In genomic region chr3:195208631-195209030, GRCh38 we compare ENCODE assay signal across 14 cellular contexts.
DNase-seq lines count a peak whose midpoint lies in the region; ATAC-seq lines count a peak whose summit lies in the region.
"Had no signal": no experiment of that assay in that cellular context is flagged by ENCODE, and none has a peak within 500 bp of the region (broad histone marks: within the 10 kb centered on the region; RNA-seq: fewer than 3 reads in every experiment).

No MANE protein-coding gene starts in this region.

- no peaks in the 10 kb centered on the region for H3K27me3 ChIP-seq in CD4-positive, CD25-positive, alpha-beta regulatory T cell (ENCODE audit: control insufficient read depth, insufficient read depth, low read length)
- H3K27me3 ChIP-seq in SJCRH30 (no peaks in the 10 kb centered on the region), layer of hippocampus (ENCODE audit: control insufficient read depth, insufficient read depth, low read length) (no peaks in the 10 kb centered on the region)
- H3K27me3 ChIP-seq: cardiac muscle cell had no signal

- H3K9me3 Mint-ChIP-seq in CD4-positive, CD25-positive, alpha-beta regulatory T cell: no peaks in the 10 kb centered on the region
- no peaks in the 10 kb centered on the region for H3K9me3 Mint-ChIP-seq in activated naive CD4-positive, alpha-beta T cell treated with anti-CD3 and anti-CD28 coated beads for 36 hours

- intact Hi-C loops in activated naive CD4-positive, alpha-beta T cell treated with anti-CD3 and anti-CD28 coated beads for 36 hours (cut with micrococcal nuclease): no loop called here

- H3K36me3 ChIP-seq in CD4-positive, CD25-positive, alpha-beta regulatory T cell (ENCODE audit: control insufficient read depth, insufficient read depth, low read length): no peaks in the 10 kb centered on the region
- H3K36me3 ChIP-seq in SJCRH30: no peaks in the 10 kb centered on the region
- H3K36me3 ChIP-seq: cardiac muscle cell had no signal

- CTCF ChIA-PET in activated naive CD4-positive, alpha-beta T cell treated with anti-CD3 and anti-CD28 coated beads for 36 hours (lab: Charles Lee): no interaction called here

- DNase-seq in CD4-positive, CD25-positive, alpha-beta regulatory T cell: no peak
- no peak for DNase-seq in SJCRH30
- DNase-seq in activated naive CD4-positive, alpha-beta T cell treated with anti-CD3 and anti-CD28 coated beads for 36 hours: no peak
- DNase-seq in dedifferentiated amniotic fluid mesenchymal stem cell (ENCODE audit: extremely low spot score): no peak
- DNase-seq in stimulated activated CD4-positive, alpha-beta T cell treated with anti-CD3 and anti-CD28 coated beads, Interleukin-1b, Interleukin-23, amount 100 ng/mL, for 48 hours: no peak
- DNase-seq: Caco-2, H7, KBM-7, kidney glomerular epithelial cell, NCI-H2081 treated with DMSO at 0.1 percent for 48 hours had no signal

- H3K4me3 Mint-ChIP-seq in CD4-positive, CD25-positive, alpha-beta regulatory T cell: no peak overlapping the region
- H3K4me3 Mint-ChIP-seq in activated naive CD4-positive, alpha-beta T cell treated with anti-CD3 and anti-CD28 coated beads for 36 hours: no peak overlapping the region

- ATAC-seq in CD4-positive, CD25-positive, alpha-beta regulatory T cell (ENCODE audit: low read depth in 2 of 2): no peak
- ATAC-seq in HG02678 (IDR thresholded peaks at IDR 0.05; ENCODE audit: unreplicated experiment): no peak

- no peaks in the 10 kb centered on the region for H3K9me3 ChIP-seq in CD4-positive, CD25-positive, alpha-beta regulatory T cell (ENCODE audit: control insufficient read depth in 2 of 2, low read length in 2 of 2)
- no peaks in the 10 kb centered on the region for H3K9me3 ChIP-seq in SJCRH30 (replicated peaks)
- H3K9me3 ChIP-seq: Caco-2 had no signal

- H3K27ac ChIP-seq in CD4-positive, CD25-positive, alpha-beta regulatory T cell (ENCODE audit: insufficient read depth, low read length, poor library complexity, severe bottlenecking): no peak overlapping the region
- H3K27ac ChIP-seq in SJCRH30: peak overlapping the region; percentile 93
- H3K27ac ChIP-seq in layer of hippocampus (ENCODE audit: low read depth, low read length): peak overlapping the region; percentile 65
- H3K27ac ChIP-seq in skin epidermis: peak overlapping the region in 18 of 21 experiments; percentile 12 to 87 (median 72)

- peaks cover 0 to 24% (median 10%) of the 10 kb centered on the region in 4 donors for H3K4me1 Mint-ChIP-seq in CD4-positive, CD25-positive, alpha-beta regulatory T cell
- H3K4me1 Mint-ChIP-seq in activated naive CD4-positive, alpha-beta T cell treated with anti-CD3 and anti-CD28 coated beads for 36 hours (ENCODE audit: low read depth): no peaks in the 10 kb centered on the region

- H3K27me3 Mint-ChIP-seq in CD4-positive, CD25-positive, alpha-beta regulatory T cell: no peaks in the 10 kb centered on the region
- H3K27me3 Mint-ChIP-seq in activated naive CD4-positive, alpha-beta T cell treated with anti-CD3 and anti-CD28 coated beads for 36 hours (ENCODE audit: low read depth): no peaks in the 10 kb centered on the region

- H3K4me3 ChIP-seq in CD4-positive, CD25-positive, alpha-beta regulatory T cell (ENCODE audit: low read depth, low read length): no peak overlapping the region
- H3K4me3 ChIP-seq in SJCRH30: peak overlapping the region; percentile 42
- H3K4me3 ChIP-seq in skin epidermis: no peak overlapping the region
- H3K4me3 ChIP-seq: cardiac muscle cell had no signal

- no peaks in the 10 kb centered on the region for H3K36me3 Mint-ChIP-seq in CD4-positive, CD25-positive, alpha-beta regulatory T cell
- no peaks in the 10 kb centered on the region for H3K36me3 Mint-ChIP-seq in activated naive CD4-positive, alpha-beta T cell treated with anti-CD3 and anti-CD28 coated beads for 36 hours (ENCODE audit: low read depth)

- H3K27ac Mint-ChIP-seq in CD4-positive, CD25-positive, alpha-beta regulatory T cell: peak overlapping the region in 2 of 3 donors; percentile 49 to 75
- no peak overlapping the region for H3K27ac Mint-ChIP-seq in activated naive CD4-positive, alpha-beta T cell treated with anti-CD3 and anti-CD28 coated beads for 36 hours

- no peaks in the 10 kb centered on the region for H3K4me1 ChIP-seq in CD4-positive, CD25-positive, alpha-beta regulatory T cell (ENCODE audit: control insufficient read depth, insufficient read depth, low read length, poor library complexity, severe bottlenecking)
- peaks cover 41% of the 10 kb centered on the region for H3K4me1 ChIP-seq in SJCRH30
- H3K4me1 ChIP-seq: Caco-2 had no signal
